Comparison of ENCODE assay signal across 15 cellular contexts in genomic region chr12:42338280-42338679, GRCh38.
"Had no signal": no experiment of that assay in that cellular context is flagged by ENCODE, and none has a peak within 500 bp of the region (broad histone marks: within the 10 kb centered on the region; RNA-seq: fewer than 3 reads in every experiment).

No MANE protein-coding gene starts in this region.

- H3K27me3 ChIP-seq: esophagus squamous epithelium, neutrophil, stomach had no signal

- H3K4me3 ChIP-seq: esophagus squamous epithelium, mucosa of descending colon, stomach had no signal

- H3K27ac Mint-ChIP-seq: activated CD4-positive, alpha-beta T cell treated with anti-CD3 and anti-CD28 coated beads, Interleukin-2, amount 10 ng/mL, durations not matched to agents 24 days and 14 days; brain had no signal

- H3K4me3 Mint-ChIP-seq: activated CD4-positive, alpha-beta T cell treated with anti-CD3 and anti-CD28 coated beads, Interleukin-2, amount 10 ng/mL, durations not matched to agents 24 days and 14 days; brain had no signal

- ATAC-seq: mucosa of descending colon; naive thymus-derived CD8-positive, alpha-beta T cell had no signal

- H3K9me3 Mint-ChIP-seq: activated CD4-positive, alpha-beta T cell treated with anti-CD3 and anti-CD28 coated beads, Interleukin-2, amount 10 ng/mL, durations not matched to agents 24 days and 14 days; brain; naive thymus-derived CD8-positive, alpha-beta T cell had no signal

- H3K4me1 ChIP-seq: esophagus squamous epithelium had no signal

- H3K9me3 ChIP-seq: esophagus squamous epithelium, mucosa of descending colon, neutrophil, stomach had no signal

- H3K27ac ChIP-seq: esophagus squamous epithelium, neutrophil, stomach had no signal

- H3K27me3 Mint-ChIP-seq: activated CD4-positive, alpha-beta T cell treated with anti-CD3 and anti-CD28 coated beads, Interleukin-2, amount 10 ng/mL, durations not matched to agents 24 days and 14 days; brain; naive thymus-derived CD8-positive, alpha-beta T cell had no signal

- DNase-seq: activated CD4-positive, alpha-beta T cell treated with anti-CD3 and anti-CD28 coated beads, Interleukin-2, amount 10 ng/mL, durations not matched to agents 24 days and 14 days; activated naive CD4-positive, alpha-beta T cell treated with Interleukin-2 at 50 U/mL for 16 hours; amygdala; esophagus squamous epithelium; foreskin fibroblast; head of caudate nucleus; mucosa of descending colon; naive thymus-derived CD8-positive, alpha-beta T cell; retina; stimulated activated CD4-positive, alpha-beta T cell treated with anti-CD3 and anti-CD28 coated beads, Interleukin-15, amount 100 ng/mL, for 24 hours; stimulated activated CD4-positive, alpha-beta T cell treated with anti-CD3 and anti-CD28 coated beads, Interleukin-4, amount 100 ng/mL, for 24 hours; stomach; SW 1271 had no signal
